Comparison of ENCODE assay signal across 9 cellular contexts in genomic region chr22:38270091-38270972, GRCh38.
DNase-seq lines count a peak whose midpoint lies in the region; ATAC-seq and TF ChIP-seq lines count a peak whose summit lies in the region.
"Had no signal": no experiment of that assay in that cellular context is flagged by ENCODE, and none has a peak within 500 bp of the region (broad histone marks: within the 10 kb centered on the region; RNA-seq: fewer than 3 reads in every experiment).

No MANE protein-coding gene starts in this region.

- POLR2A ChIA-PET in HEK293 (lab: Yijun Ruan, JAX) = interaction anchor here (0.8 to 1.2 kb wide), 2 partner anchors 10 to 47 kb away, joined by 3 read pairs; no protein-coding TSS in a partner anchor

- peaks cover 65% of the 10 kb centered on the region for H3K79me2 ChIP-seq in ACC112 (ENCODE audit: control insufficient read depth, insufficient read depth, low read length, unreplicated experiment)

- H3K9me3 ChIP-seq in HEK293 (ENCODE audit: control insufficient read depth, insufficient read depth, low read depth, low read length) = no peaks in the 10 kb centered on the region

- H3K4me3 Mint-ChIP-seq in central memory CD8-positive, alpha-beta T cell = no peak overlapping the region
- H3K4me3 Mint-ChIP-seq in nephron progenitor cell = peak overlapping the region; percentile 65

- TF ChIP-seq CTCF in HEK293 (tag by site-specific recombination; IDR thresholded peaks at IDR 0.05) (no peak), nephron progenitor cell (IDR thresholded peaks at IDR 0.05) (no peak)

- no peaks in the 10 kb centered on the region for H3K27me3 ChIP-seq in ACC112 (ENCODE audit: insufficient read depth, low read length)

- no peaks in the 10 kb centered on the region for H3K9me3 Mint-ChIP-seq in central memory CD8-positive, alpha-beta T cell
- H3K9me3 Mint-ChIP-seq in nephron progenitor cell = no peaks in the 10 kb centered on the region

- peak overlapping the region; percentile 32 for H3K27ac ChIP-seq in ACC112 (ENCODE audit: low read depth, low read length)
- peak overlapping the region; percentile 5; the same call in 1 of the 2 replicates for H3K27ac ChIP-seq in HEK293 (ENCODE audit: extremely low read depth, low read depth, low read length)

- peak overlapping the region; percentile 94 for H3K4me3 ChIP-seq in ACC112 (ENCODE audit: low read depth, low read length)
- no peak overlapping the region for H3K4me3 ChIP-seq in HEK293 (ENCODE audit: low read depth, low read length)

- peaks cover 12% of the 10 kb centered on the region for H3K36me3 Mint-ChIP-seq in central memory CD8-positive, alpha-beta T cell (ENCODE audit: insufficient read depth)
- peaks cover 6% of the 10 kb centered on the region for H3K36me3 Mint-ChIP-seq in nephron progenitor cell (ENCODE audit: low read depth)

- H3K36me3 ChIP-seq in ACC112 (ENCODE audit: insufficient read depth, low read length) (no peaks in the 10 kb centered on the region), HEK293 (ENCODE audit: control insufficient read depth in 2 of 2, insufficient read depth in 1 of 2, low read length in 2 of 2) (peaks cover 0 to 13% of the 10 kb centered on the region in 2 experiments; a peak in 1 of 3 replicates)

- no peaks in the 10 kb centered on the region for H3K27me3 Mint-ChIP-seq in central memory CD8-positive, alpha-beta T cell
- H3K27me3 Mint-ChIP-seq in nephron progenitor cell (ENCODE audit: low read depth, poor library complexity) = peaks cover 2% of the 10 kb centered on the region

- H3K4me1 ChIP-seq in ACC112 (ENCODE audit: control insufficient read depth, insufficient read depth, low read length, unreplicated experiment) (peaks cover 19% of the 10 kb centered on the region), HEK293 (ENCODE audit: control insufficient read depth, insufficient read depth, low read length) (peaks cover 9% of the 10 kb centered on the region; the same call in 1 of the 2 replicates)

- peaks cover 70% of the 10 kb centered on the region for H3K4me1 Mint-ChIP-seq in central memory CD8-positive, alpha-beta T cell
- H3K4me1 Mint-ChIP-seq in nephron progenitor cell = peaks cover 67% of the 10 kb centered on the region

- H3K27ac Mint-ChIP-seq in central memory CD8-positive, alpha-beta T cell (ENCODE audit: low read depth) = peak overlapping the region; percentile 57
- H3K27ac Mint-ChIP-seq in nephron progenitor cell = peak overlapping the region; percentile 89

- H2AFZ ChIP-seq in ACC112 (ENCODE audit: low read length, unreplicated experiment) = no peak overlapping the region

- DNase-seq in central memory CD8-positive, alpha-beta T cell (ENCODE audit: low spot score in 2 of 2) = no peak
- DNase-seq in nephron progenitor cell = no peak
- no peak for DNase-seq in NCI-H1417 (lab: John Stamatoyannopoulos, UW)
- DNase-seq: OCI-M1 had no signal

- ATAC-seq in central memory CD8-positive, alpha-beta T cell (replicated peaks; ENCODE audit: extremely low read depth, poor library complexity, severe bottlenecking) = no peak
- no peak for ATAC-seq in GM19351 (IDR thresholded peaks at IDR 0.05; ENCODE audit: unreplicated experiment)
- ATAC-seq in GM18502 (IDR thresholded peaks at IDR 0.05; ENCODE audit: poor library complexity, unreplicated experiment) = no peak
- ATAC-seq in HG02973 (IDR thresholded peaks at IDR 0.05; ENCODE audit: unreplicated experiment) = no peak

- CTCF ChIA-PET in HEK293 (lab: Yijun Ruan, JAX) = interaction anchor here (0.5 to 1.8 kb wide), 6 partner anchors 8 to 218 kb away, joined by 3 to 5 read pairs (median 4); no protein-coding TSS in a partner anchor

TF ChIP-seq in HEK293, 187 proteins besides CTCF, POLR2A, EP300 and RAD21 (continues in another document):
- TF ChIP-seq ZBTB11 (tag by site-specific recombination; conservative IDR thresholded peaks at IDR 0.05; ENCODE audit: low read depth) (no peak), ZNF501 (tag by site-specific recombination; IDR thresholded peaks at IDR 0.05) (no peak), MZF1 (tag by site-specific recombination; IDR thresholded peaks at IDR 0.05; ENCODE audit: borderline replicate concordance) (no peak), ZNF664 (tag by site-specific recombination; IDR thresholded peaks at IDR 0.05) (peak; percentile 95), ZNF2 (tag by site-specific recombination; IDR thresholded peaks at IDR 0.05) (no peak), ZNF341 (tag by site-specific recombination; IDR thresholded peaks at IDR 0.05; ENCODE audit: low read depth) (peak; percentile 86), ZFP41 (tag by site-specific recombination; IDR thresholded peaks at IDR 0.05; ENCODE audit: borderline replicate concordance) (no peak), GLIS2 (tag by site-specific recombination; IDR thresholded peaks at IDR 0.05) (peak; percentile 33; the same call in 1 of the 2 replicates), ZNF274 (IDR thresholded peaks at IDR 0.05; ENCODE audit: low read length) (no peak), ZNF274 (tag by site-specific recombination; IDR thresholded peaks at IDR 0.05; ENCODE audit: borderline replicate concordance) (no peak), ZNF138 (tag by site-specific recombination; IDR thresholded peaks at IDR 0.05; ENCODE audit: borderline replicate concordance) (no peak), ZSCAN23 (tag by site-specific recombination; IDR thresholded peaks at IDR 0.05) (no peak), ZIC2 (tag by site-specific recombination; IDR thresholded peaks at IDR 0.05) (peak; percentile 85), ZNF600 (tag by site-specific recombination; IDR thresholded peaks at IDR 0.05) (no peak), ZNF518A (tag by site-specific recombination; conservative IDR thresholded peaks at IDR 0.05; ENCODE audit: low read depth) (no peak), ZBTB20 (tag by site-specific recombination; IDR thresholded peaks at IDR 0.05) (0 out of 2 replicates have a peak, but pooled peaks have one; percentile 41), ZNF292 (tag by site-specific recombination; IDR thresholded peaks at IDR 0.05; ENCODE audit: borderline replicate concordance, low read depth) (no peak), GLIS1 (tag by site-specific recombination; IDR thresholded peaks at IDR 0.05) (peak; percentile 92), ZBTB17 (tag by site-specific recombination; IDR thresholded peaks at IDR 0.05) (no peak), ZNF354C (tag by site-specific recombination; IDR thresholded peaks at IDR 0.05; ENCODE audit: borderline replicate concordance, low read depth) (no peak)
